Comparison of ENCODE assay signal across 1 cellular context in the genomic region with DNA sequence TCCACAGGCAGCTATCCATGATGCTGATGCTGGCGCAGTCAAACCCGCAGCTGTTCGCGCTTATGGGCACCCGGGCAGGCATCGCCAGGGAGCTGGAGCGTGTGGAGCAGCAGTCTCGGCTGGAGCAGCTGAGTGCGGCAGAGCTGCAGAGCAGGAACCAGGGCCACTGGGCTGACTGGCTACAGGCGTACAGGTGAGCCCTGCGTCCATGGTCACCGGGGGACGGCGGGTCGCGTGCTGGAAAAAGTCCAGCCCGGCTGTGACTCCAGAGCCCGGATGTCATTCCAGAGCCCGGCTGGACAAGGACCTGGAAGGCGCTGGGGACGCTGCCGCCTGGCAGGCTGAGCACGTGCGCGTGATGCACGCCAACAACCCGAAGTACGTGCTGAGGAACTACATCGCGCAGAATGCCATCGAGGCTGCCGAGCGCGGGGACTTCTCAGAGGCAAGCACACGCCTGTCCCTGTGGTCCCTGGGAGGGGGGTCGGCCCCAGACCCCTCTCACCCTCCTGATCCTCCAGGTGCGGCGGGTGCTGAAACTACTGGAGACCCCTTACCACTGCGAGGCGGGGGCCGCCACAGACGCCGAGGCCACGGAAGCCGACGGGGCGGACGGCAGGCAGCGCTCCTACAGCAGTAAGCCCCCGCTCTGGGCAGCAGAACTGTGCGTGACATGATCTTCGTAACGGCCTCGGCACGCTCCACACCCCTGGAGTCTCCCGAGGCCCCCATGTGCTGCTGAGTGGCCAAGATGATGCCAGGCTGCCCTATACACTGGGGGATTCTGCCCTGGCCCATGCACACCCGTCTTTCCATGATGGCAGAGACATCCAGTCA.
TF ChIP-seq lines count a peak whose summit lies in the region.

No MANE protein-coding gene starts in this region.

TF ChIP-seq in HEK293, 187 proteins besides CTCF, POLR2A, EP300 and RAD21:
- no peak for TF ChIP-seq ZNF701 (tag by site-specific recombination; IDR thresholded peaks at IDR 0.05)
- TF ChIP-seq ZNF830 (tag by site-specific recombination; IDR thresholded peaks at IDR 0.05; ENCODE audit: low read depth) = no peak
- no peak for TF ChIP-seq MEIS1 (CRISPR knock-in tag; IDR thresholded peaks at IDR 0.05; ENCODE audit: borderline replicate concordance)
- peak; percentile 47; the same call in 1 of the 2 replicates for TF ChIP-seq ZNF394 (tag by site-specific recombination; IDR thresholded peaks at IDR 0.05; ENCODE audit: borderline replicate concordance)
- TF ChIP-seq SCRT1 (tag by site-specific recombination; IDR thresholded peaks at IDR 0.05; ENCODE audit: borderline replicate concordance) = no peak
- TF ChIP-seq ZNF266 (tag by site-specific recombination; IDR thresholded peaks at IDR 0.05; ENCODE audit: low read depth) = no peak
- TF ChIP-seq, protein P1, sequence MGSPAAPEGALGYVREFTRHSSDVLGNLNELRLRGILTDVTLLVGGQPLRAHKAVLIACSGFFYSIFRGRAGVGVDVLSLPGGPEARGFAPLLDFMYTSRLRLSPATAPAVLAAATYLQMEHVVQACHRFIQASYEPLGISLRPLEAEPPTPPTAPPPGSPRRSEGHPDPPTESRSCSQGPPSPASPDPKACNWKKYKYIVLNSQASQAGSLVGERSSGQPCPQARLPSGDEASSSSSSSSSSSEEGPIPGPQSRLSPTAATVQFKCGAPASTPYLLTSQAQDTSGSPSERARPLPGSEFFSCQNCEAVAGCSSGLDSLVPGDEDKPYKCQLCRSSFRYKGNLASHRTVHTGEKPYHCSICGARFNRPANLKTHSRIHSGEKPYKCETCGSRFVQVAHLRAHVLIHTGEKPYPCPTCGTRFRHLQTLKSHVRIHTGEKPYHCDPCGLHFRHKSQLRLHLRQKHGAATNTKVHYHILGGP (tag by site-specific recombination; IDR thresholded peaks at IDR 0.05) = no peak
- no peak for TF ChIP-seq ZNF138 (tag by site-specific recombination; IDR thresholded peaks at IDR 0.05; ENCODE audit: borderline replicate concordance)
- TF ChIP-seq, protein P2, sequence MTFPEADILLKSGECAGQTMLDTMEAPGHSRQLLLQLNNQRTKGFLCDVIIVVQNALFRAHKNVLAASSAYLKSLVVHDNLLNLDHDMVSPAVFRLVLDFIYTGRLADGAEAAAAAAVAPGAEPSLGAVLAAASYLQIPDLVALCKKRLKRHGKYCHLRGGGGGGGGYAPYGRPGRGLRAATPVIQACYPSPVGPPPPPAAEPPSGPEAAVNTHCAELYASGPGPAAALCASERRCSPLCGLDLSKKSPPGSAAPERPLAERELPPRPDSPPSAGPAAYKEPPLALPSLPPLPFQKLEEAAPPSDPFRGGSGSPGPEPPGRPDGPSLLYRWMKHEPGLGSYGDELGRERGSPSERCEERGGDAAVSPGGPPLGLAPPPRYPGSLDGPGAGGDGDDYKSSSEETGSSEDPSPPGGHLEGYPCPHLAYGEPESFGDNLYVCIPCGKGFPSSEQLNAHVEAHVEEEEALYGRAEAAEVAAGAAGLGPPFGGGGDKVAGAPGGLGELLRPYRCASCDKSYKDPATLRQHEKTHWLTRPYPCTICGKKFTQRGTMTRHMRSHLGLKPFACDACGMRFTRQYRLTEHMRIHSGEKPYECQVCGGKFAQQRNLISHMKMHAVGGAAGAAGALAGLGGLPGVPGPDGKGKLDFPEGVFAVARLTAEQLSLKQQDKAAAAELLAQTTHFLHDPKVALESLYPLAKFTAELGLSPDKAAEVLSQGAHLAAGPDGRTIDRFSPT (tag by site-specific recombination; IDR thresholded peaks at IDR 0.05) = 0 out of 2 replicates have a peak, but pooled peaks have one; percentile 0
- TF ChIP-seq ZFP69B (tag by site-specific recombination; IDR thresholded peaks at IDR 0.05) = no peak
